In the genomic region with DNA sequence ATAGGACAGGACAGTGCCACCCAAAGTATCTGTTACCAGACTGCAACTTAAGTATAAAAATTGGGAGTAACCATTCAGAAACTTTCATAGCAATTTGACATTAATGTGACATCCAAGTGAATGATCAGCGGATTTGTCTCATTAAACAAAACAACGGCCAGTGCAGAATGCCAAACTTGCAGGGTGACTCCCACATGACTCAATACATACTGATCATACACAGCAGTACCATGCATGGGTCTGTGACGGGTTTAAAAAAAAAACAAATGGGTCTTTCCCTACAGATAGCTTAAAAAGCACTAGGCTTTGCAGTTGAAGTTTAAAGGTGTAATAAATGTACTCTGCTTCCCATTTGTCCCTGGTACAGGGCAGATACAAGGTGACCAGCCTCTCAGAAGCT, we compare ENCODE assay signal across 24 cellular contexts.
DNase-seq lines count a peak whose midpoint lies in the region; ATAC-seq, FAIRE-seq and TF ChIP-seq lines count a peak whose summit lies in the region.
"Had no signal": no experiment of that assay in that cellular context is flagged by ENCODE, and none has a peak within 500 bp of the region (broad histone marks: within the 10 kb centered on the region; RNA-seq: fewer than 3 reads in every experiment).

No MANE protein-coding gene starts in this region.

- no peaks in the 10 kb centered on the region for H3K27me3 ChIP-seq in bronchial epithelial cell (ENCODE audit: control insufficient read depth, insufficient read depth, low read length)
- no peaks in the 10 kb centered on the region for H3K27me3 ChIP-seq in mesenchymal stem cell (ENCODE audit: control insufficient read depth in 1 of 2, insufficient read depth in 1 of 2, low read length in 2 of 2)
- H3K27me3 ChIP-seq in tibial nerve, result no peaks in the 10 kb centered on the region

- H3K27ac ChIP-seq in mesenchymal stem cell (ENCODE audit: low read length, poor library complexity, severe bottlenecking) (peak overlapping the region; percentile 46), tibial nerve (no peak overlapping the region)
- H3K27ac ChIP-seq: coronary artery, heart left ventricle, prostate gland, SK-N-MC had no signal

- H3K36me3 ChIP-seq in bronchial epithelial cell (ENCODE audit: control insufficient read depth, insufficient read depth, low read length) (no peaks in the 10 kb centered on the region), mesenchymal stem cell (ENCODE audit: control insufficient read depth in 1 of 2, insufficient read depth in 2 of 2, low read depth in 1 of 2, low read length in 2 of 2) (no peaks in the 10 kb centered on the region), tibial nerve (no peaks in the 10 kb centered on the region)
- H3K36me3 ChIP-seq: heart left ventricle, prostate gland had no signal

- no peak overlapping the region for H3K4ac ChIP-seq in mesenchymal stem cell (ENCODE audit: low read depth in 1 of 2, low read length in 2 of 2)

- TF ChIP-seq POLR2A in tibial nerve (IDR thresholded peaks at IDR 0.05), result no peak

- H2BK120ac ChIP-seq in mesenchymal stem cell (ENCODE audit: low read depth, low read length), result no peak overlapping the region

- ATAC-seq in HG02852 (IDR thresholded peaks at IDR 0.05; ENCODE audit: unreplicated experiment), result no peak
- no peak for ATAC-seq in activated CD8-positive, alpha-beta T cell treated with anti-CD3 and anti-CD28 coated beads, Interleukin-2, amount 10 ng/mL, durations not matched to agents 7 days and 5 days
- ATAC-seq: activated CD4-positive, alpha-beta T cell treated with anti-CD3 and anti-CD28 coated beads for 36 hours; heart left ventricle; stimulated activated effector memory CD8-positive, alpha-beta T cell treated with anti-CD3 and anti-CD28 coated beads, Interleukin-12 subunit alpha, Interleukin-12 subunit beta, amount 100 ng/mL, for 72 hours had no signal

- H3K79me1 ChIP-seq in mesenchymal stem cell (replicated peaks; ENCODE audit: low read length, poor library complexity, severe bottlenecking), result no peaks in the 10 kb centered on the region

- H3K4me1 ChIP-seq in mesenchymal stem cell (ENCODE audit: control insufficient read depth, insufficient read depth, low read depth, low read length), result peaks cover 3% of the 10 kb centered on the region
- no peaks in the 10 kb centered on the region for H3K4me1 ChIP-seq in tibial nerve
- H3K4me1 ChIP-seq: prostate gland had no signal

- no peak overlapping the region for H2BK12ac ChIP-seq in mesenchymal stem cell (ENCODE audit: low read length in 2 of 2)

- H3K14ac ChIP-seq in mesenchymal stem cell (ENCODE audit: low read length in 2 of 2), result no peak overlapping the region

- no peak overlapping the region for H3K18ac ChIP-seq in mesenchymal stem cell (ENCODE audit: low read depth in 1 of 2, low read length in 2 of 2)

- no peak overlapping the region for H4K91ac ChIP-seq in mesenchymal stem cell (ENCODE audit: low read length)

- H2BK5ac ChIP-seq in mesenchymal stem cell (ENCODE audit: low read depth, low read length, poor library complexity, severe bottlenecking), result no peak overlapping the region

- POLR2A ChIA-PET in activated CD8-positive, alpha-beta T cell treated with anti-CD3 and anti-CD28 coated beads, Interleukin-2, amount 10 ng/mL, durations not matched to agents 7 days and 5 days (lab: Charles Lee), result no interaction called here

- H3K9me3 ChIP-seq in mesenchymal stem cell (ENCODE audit: control insufficient read depth, low read length) (no peaks in the 10 kb centered on the region), tibial nerve (no peaks in the 10 kb centered on the region)
- H3K9me3 ChIP-seq: prostate gland had no signal

- H3K23ac ChIP-seq in mesenchymal stem cell (ENCODE audit: low read length in 2 of 2), result no peak overlapping the region

- H3K9me3 Mint-ChIP-seq in activated CD8-positive, alpha-beta T cell treated with anti-CD3 and anti-CD28 coated beads, Interleukin-2, amount 10 ng/mL, durations not matched to agents 7 days and 5 days (ENCODE audit: insufficient read depth), result no peaks in the 10 kb centered on the region
- H3K9me3 Mint-ChIP-seq: stimulated activated effector memory CD8-positive, alpha-beta T cell treated with anti-CD3 and anti-CD28 coated beads, Interleukin-12 subunit alpha, Interleukin-12 subunit beta, amount 100 ng/mL, for 72 hours; type B pancreatic cell had no signal

- H3K27ac Mint-ChIP-seq in activated CD8-positive, alpha-beta T cell treated with anti-CD3 and anti-CD28 coated beads, Interleukin-2, amount 10 ng/mL, durations not matched to agents 7 days and 5 days, result no peak overlapping the region
- H3K27ac Mint-ChIP-seq: activated CD4-positive, alpha-beta T cell treated with anti-CD3 and anti-CD28 coated beads for 36 hours; nephron; stimulated activated effector memory CD8-positive, alpha-beta T cell treated with anti-CD3 and anti-CD28 coated beads, Interleukin-12 subunit alpha, Interleukin-12 subunit beta, amount 100 ng/mL, for 72 hours; type B pancreatic cell had no signal

- no peak for TF ChIP-seq EP300 in tibial nerve (IDR thresholded peaks at IDR 0.05)

- H3K36me3 Mint-ChIP-seq in activated CD8-positive, alpha-beta T cell treated with anti-CD3 and anti-CD28 coated beads, Interleukin-2, amount 10 ng/mL, durations not matched to agents 7 days and 5 days (ENCODE audit: low read depth), result no peaks in the 10 kb centered on the region
- H3K36me3 Mint-ChIP-seq: stimulated activated effector memory CD8-positive, alpha-beta T cell treated with anti-CD3 and anti-CD28 coated beads, Interleukin-12 subunit alpha, Interleukin-12 subunit beta, amount 100 ng/mL, for 72 hours; type B pancreatic cell had no signal

- no peak overlapping the region for H4K8ac ChIP-seq in mesenchymal stem cell (ENCODE audit: low read length)

- no peak overlapping the region for H2BK15ac ChIP-seq in mesenchymal stem cell (ENCODE audit: low read depth, poor library complexity, severe bottlenecking)

- no peak overlapping the region for H2AK5ac ChIP-seq in mesenchymal stem cell (ENCODE audit: low read length, severe bottlenecking)

- no peak for TF ChIP-seq CTCF in bronchial epithelial cell (IDR thresholded peaks at IDR 0.05; ENCODE audit: insufficient read depth, low read length, severe bottlenecking)
- no peak for TF ChIP-seq CTCF in tibial nerve (IDR thresholded peaks at IDR 0.05)

- DNase-seq in AG08395 (ENCODE audit: low spot score), result peak; percentile 41
- DNase-seq in HTR-8/SVneo (ENCODE audit: insufficient read length, low spot score), result no peak
- peak; percentile 89 for DNase-seq in bronchial epithelial cell (ENCODE audit: low read depth)
- no peak for DNase-seq in mesenchymal stem cell
- DNase-seq in T-helper 1 cell, result no peak
- DNase-seq in activated CD8-positive, alpha-beta T cell treated with anti-CD3 and anti-CD28 coated beads, Interleukin-2, amount 10 ng/mL, durations not matched to agents 7 days and 5 days, result no peak
- no peak for DNase-seq in tibial nerve (ENCODE audit: low spot score in 2 of 2)
- DNase-seq: activated CD4-positive, alpha-beta T cell treated with anti-CD3 and anti-CD28 coated beads for 36 hours; activated naive CD4-positive, alpha-beta T cell treated with Interleukin-2 at 50 U/mL for 16 hours; aorta; heart left ventricle; IMR-90; islet precursor cell; mesendoderm; MV-4-11; NCI-H2107; NCI-H526 had no signal

- H3K4me3 ChIP-seq in bronchial epithelial cell (ENCODE audit: low read depth, low read length) (no peak overlapping the region), mesenchymal stem cell (ENCODE audit: insufficient read depth in 1 of 2, low read depth in 1 of 2, low read length in 2 of 2) (no peak overlapping the region), tibial nerve (no peak overlapping the region)
- H3K4me3 ChIP-seq: coronary artery, heart left ventricle, prostate gland, SK-N-MC had no signal

- peak overlapping the region; percentile 32 for H3K9ac ChIP-seq in mesenchymal stem cell (ENCODE audit: low read length)

- CTCF ChIA-PET in activated CD8-positive, alpha-beta T cell treated with anti-CD3 and anti-CD28 coated beads, Interleukin-2, amount 10 ng/mL, durations not matched to agents 7 days and 5 days (lab: Charles Lee), result no interaction called here

- no peak overlapping the region for H3K4me2 ChIP-seq in mesenchymal stem cell (ENCODE audit: low read length, poor library complexity, severe bottlenecking)

- FAIRE-seq in HTR-8/SVneo (lab: Jason Lieb, UNC) (peak; percentile 40), bronchial epithelial cell (lab: Jason Lieb, UNC) (no peak)

- H3K27me3 Mint-ChIP-seq in activated CD8-positive, alpha-beta T cell treated with anti-CD3 and anti-CD28 coated beads, Interleukin-2, amount 10 ng/mL, durations not matched to agents 7 days and 5 days (ENCODE audit: low read depth), result no peaks in the 10 kb centered on the region
- H3K27me3 Mint-ChIP-seq: activated CD4-positive, alpha-beta T cell treated with anti-CD3 and anti-CD28 coated beads for 36 hours; type B pancreatic cell had no signal

- 82% methylated on average over 2 of the region's 3 CpGs for WGBS in mesenchymal stem cell
- 64 to 68% methylated on average over 3 of the region's 3 CpGs for WGBS in tibial nerve, 2 donors

- no peak overlapping the region for H3K4me3 Mint-ChIP-seq in activated CD8-positive, alpha-beta T cell treated with anti-CD3 and anti-CD28 coated beads, Interleukin-2, amount 10 ng/mL, durations not matched to agents 7 days and 5 days
- H3K4me3 Mint-ChIP-seq: activated CD4-positive, alpha-beta T cell treated with anti-CD3 and anti-CD28 coated beads for 36 hours; nephron; stimulated activated effector memory CD8-positive, alpha-beta T cell treated with anti-CD3 and anti-CD28 coated beads, Interleukin-12 subunit alpha, Interleukin-12 subunit beta, amount 100 ng/mL, for 72 hours; type B pancreatic cell had no signal

- no peaks in the 10 kb centered on the region for H3K4me1 Mint-ChIP-seq in activated CD8-positive, alpha-beta T cell treated with anti-CD3 and anti-CD28 coated beads, Interleukin-2, amount 10 ng/mL, durations not matched to agents 7 days and 5 days (ENCODE audit: low read depth)
- H3K4me1 Mint-ChIP-seq: activated CD4-positive, alpha-beta T cell treated with anti-CD3 and anti-CD28 coated beads for 36 hours; stimulated activated effector memory CD8-positive, alpha-beta T cell treated with anti-CD3 and anti-CD28 coated beads, Interleukin-12 subunit alpha, Interleukin-12 subunit beta, amount 100 ng/mL, for 72 hours had no signal

- no peak overlapping the region for H2AFZ ChIP-seq in mesenchymal stem cell (ENCODE audit: low read depth, low read length)

Comparison
In these comparisons a context has a peak if more than half of its experiments do, and no peak if none do; other contexts are left out.
1. DNase-seq: peak in AG08395 (single experiment) and bronchial epithelial cell (single experiment); none in HTR-8/SVneo (single experiment), mesenchymal stem cell (single experiment), T-helper 1 cell (0 of 5), activated CD8-positive, alpha-beta T cell treated with anti-CD3 and anti-CD28 coated beads, Interleukin-2, amount 10 ng/mL, durations not matched to agents 7 days and 5 days (single experiment) and tibial nerve (0 of 2).